ENCODE assay signal across 17 cellular contexts in genomic region chr21:38951095-38951745, GRCh38.
DNase-seq lines count a peak whose midpoint lies in the region; ATAC-seq and TF ChIP-seq lines count a peak whose summit lies in the region.
"Had no signal": no experiment of that assay in that cellular context is flagged by ENCODE, and none has a peak within 500 bp of the region (broad histone marks: within the 10 kb centered on the region; RNA-seq: fewer than 3 reads in every experiment).

No MANE protein-coding gene starts in this region.

- H3K4me1 Mint-ChIP-seq in osteocyte (ENCODE audit: unreplicated experiment) = peaks cover 47% of the 10 kb centered on the region
- no peaks in the 10 kb centered on the region for H3K4me1 Mint-ChIP-seq in activated CD8-positive, alpha-beta T cell treated with anti-CD3 and anti-CD28 coated beads, Interleukin-2, amount 10 ng/mL, durations not matched to agents 7 days and 5 days (ENCODE audit: low read depth)

- CTCF ChIA-PET in HEK293T (lab: Yijun Ruan, JAX) = no interaction called here
- CTCF ChIA-PET in activated CD8-positive, alpha-beta T cell treated with anti-CD3 and anti-CD28 coated beads, Interleukin-2, amount 10 ng/mL, durations not matched to agents 7 days and 5 days (lab: Charles Lee) = no interaction called here

- DNase-seq in HT-29 (ENCODE audit: low spot score) (peak; percentile 65), epithelial cell of prostate (ENCODE audit: low read depth, low spot score) (no peak), osteocyte (ENCODE audit: extremely low spot score, unreplicated experiment) (no peak), HEK293T (ENCODE audit: extremely low spot score) (no peak), DMS79 (lab: John Stamatoyannopoulos, UW) (no peak)
- DNase-seq in activated CD8-positive, alpha-beta T cell treated with anti-CD3 and anti-CD28 coated beads, Interleukin-2, amount 10 ng/mL, durations not matched to agents 7 days and 5 days = no peak
- DNase-seq: KBM-7; NCI-H1436 treated with DMSO at 0.1 percent for 48 hours; NCI-H2171 treated with DMSO at 0.1 percent for 48 hours; NCI-H446 treated with DMSO at 0.1 percent for 48 hours; NK-92 treated with Interleukin-12 subunit alpha and Interleukin-12 subunit beta, amount 100 ng/mL, for 24 hours; SJCRH30 had no signal

- peaks cover 4% of the 10 kb centered on the region for H3K27me3 Mint-ChIP-seq in osteocyte (ENCODE audit: unreplicated experiment)
- H3K27me3 Mint-ChIP-seq in activated CD8-positive, alpha-beta T cell treated with anti-CD3 and anti-CD28 coated beads, Interleukin-2, amount 10 ng/mL, durations not matched to agents 7 days and 5 days (ENCODE audit: low read depth) = no peaks in the 10 kb centered on the region

- ATAC-seq in GM19452 (IDR thresholded peaks at IDR 0.05; ENCODE audit: unreplicated experiment) = no peak
- ATAC-seq in activated CD8-positive, alpha-beta T cell treated with anti-CD3 and anti-CD28 coated beads, Interleukin-2, amount 10 ng/mL, durations not matched to agents 7 days and 5 days = no peak
- ATAC-seq: HCT116 had no signal

- TF ChIP-seq CTCF in 22Rv1 (IDR thresholded peaks at IDR 0.05) (no peak), osteocyte (IDR thresholded peaks at IDR 0.05) (no peak)

- peak overlapping the region; percentile 41 for H3K27ac Mint-ChIP-seq in osteocyte (ENCODE audit: unreplicated experiment)
- no peak overlapping the region for H3K27ac Mint-ChIP-seq in activated CD8-positive, alpha-beta T cell treated with anti-CD3 and anti-CD28 coated beads, Interleukin-2, amount 10 ng/mL, durations not matched to agents 7 days and 5 days

- POLR2A ChIA-PET in HEK293T (lab: Yijun Ruan, JAX) = no interaction called here
- POLR2A ChIA-PET in activated CD8-positive, alpha-beta T cell treated with anti-CD3 and anti-CD28 coated beads, Interleukin-2, amount 10 ng/mL, durations not matched to agents 7 days and 5 days (lab: Charles Lee) = no interaction called here

- no peak overlapping the region for H3K4me3 Mint-ChIP-seq in osteocyte (ENCODE audit: unreplicated experiment)
- no peak overlapping the region for H3K4me3 Mint-ChIP-seq in activated CD8-positive, alpha-beta T cell treated with anti-CD3 and anti-CD28 coated beads, Interleukin-2, amount 10 ng/mL, durations not matched to agents 7 days and 5 days

- no peaks in the 10 kb centered on the region for H3K9me3 Mint-ChIP-seq in osteocyte (ENCODE audit: unreplicated experiment)
- peaks cover 5% of the 10 kb centered on the region for H3K9me3 Mint-ChIP-seq in activated CD8-positive, alpha-beta T cell treated with anti-CD3 and anti-CD28 coated beads, Interleukin-2, amount 10 ng/mL, durations not matched to agents 7 days and 5 days (ENCODE audit: insufficient read depth)

- H3K27ac ChIP-seq in 22Rv1 = peak overlapping the region; percentile 37
- peak overlapping the region; percentile 36 for H3K27ac ChIP-seq in epithelial cell of prostate
- H3K27ac ChIP-seq: C4-2B, RWPE1, SJCRH30 had no signal

- no peaks in the 10 kb centered on the region for H3K36me3 Mint-ChIP-seq in osteocyte (ENCODE audit: unreplicated experiment)
- H3K36me3 Mint-ChIP-seq in activated CD8-positive, alpha-beta T cell treated with anti-CD3 and anti-CD28 coated beads, Interleukin-2, amount 10 ng/mL, durations not matched to agents 7 days and 5 days (ENCODE audit: low read depth) = no peaks in the 10 kb centered on the region

TF ChIP-seq in HEK293T, 16 proteins besides CTCF, POLR2A, EP300 and RAD21:
- TF ChIP-seq FOXK2 (IDR thresholded peaks at IDR 0.05) = no peak
